Comparison of ENCODE assay signal across 1 cellular context in genomic region chr1:36269408-36269838, GRCh38.
TF ChIP-seq lines count a peak whose summit lies in the region.

No MANE protein-coding gene starts in this region.

TF ChIP-seq in HepG2, 621 proteins besides CTCF, POLR2A, EP300 and RAD21 (continued from another document and continues in another):
- TF ChIP-seq, protein P1, sequence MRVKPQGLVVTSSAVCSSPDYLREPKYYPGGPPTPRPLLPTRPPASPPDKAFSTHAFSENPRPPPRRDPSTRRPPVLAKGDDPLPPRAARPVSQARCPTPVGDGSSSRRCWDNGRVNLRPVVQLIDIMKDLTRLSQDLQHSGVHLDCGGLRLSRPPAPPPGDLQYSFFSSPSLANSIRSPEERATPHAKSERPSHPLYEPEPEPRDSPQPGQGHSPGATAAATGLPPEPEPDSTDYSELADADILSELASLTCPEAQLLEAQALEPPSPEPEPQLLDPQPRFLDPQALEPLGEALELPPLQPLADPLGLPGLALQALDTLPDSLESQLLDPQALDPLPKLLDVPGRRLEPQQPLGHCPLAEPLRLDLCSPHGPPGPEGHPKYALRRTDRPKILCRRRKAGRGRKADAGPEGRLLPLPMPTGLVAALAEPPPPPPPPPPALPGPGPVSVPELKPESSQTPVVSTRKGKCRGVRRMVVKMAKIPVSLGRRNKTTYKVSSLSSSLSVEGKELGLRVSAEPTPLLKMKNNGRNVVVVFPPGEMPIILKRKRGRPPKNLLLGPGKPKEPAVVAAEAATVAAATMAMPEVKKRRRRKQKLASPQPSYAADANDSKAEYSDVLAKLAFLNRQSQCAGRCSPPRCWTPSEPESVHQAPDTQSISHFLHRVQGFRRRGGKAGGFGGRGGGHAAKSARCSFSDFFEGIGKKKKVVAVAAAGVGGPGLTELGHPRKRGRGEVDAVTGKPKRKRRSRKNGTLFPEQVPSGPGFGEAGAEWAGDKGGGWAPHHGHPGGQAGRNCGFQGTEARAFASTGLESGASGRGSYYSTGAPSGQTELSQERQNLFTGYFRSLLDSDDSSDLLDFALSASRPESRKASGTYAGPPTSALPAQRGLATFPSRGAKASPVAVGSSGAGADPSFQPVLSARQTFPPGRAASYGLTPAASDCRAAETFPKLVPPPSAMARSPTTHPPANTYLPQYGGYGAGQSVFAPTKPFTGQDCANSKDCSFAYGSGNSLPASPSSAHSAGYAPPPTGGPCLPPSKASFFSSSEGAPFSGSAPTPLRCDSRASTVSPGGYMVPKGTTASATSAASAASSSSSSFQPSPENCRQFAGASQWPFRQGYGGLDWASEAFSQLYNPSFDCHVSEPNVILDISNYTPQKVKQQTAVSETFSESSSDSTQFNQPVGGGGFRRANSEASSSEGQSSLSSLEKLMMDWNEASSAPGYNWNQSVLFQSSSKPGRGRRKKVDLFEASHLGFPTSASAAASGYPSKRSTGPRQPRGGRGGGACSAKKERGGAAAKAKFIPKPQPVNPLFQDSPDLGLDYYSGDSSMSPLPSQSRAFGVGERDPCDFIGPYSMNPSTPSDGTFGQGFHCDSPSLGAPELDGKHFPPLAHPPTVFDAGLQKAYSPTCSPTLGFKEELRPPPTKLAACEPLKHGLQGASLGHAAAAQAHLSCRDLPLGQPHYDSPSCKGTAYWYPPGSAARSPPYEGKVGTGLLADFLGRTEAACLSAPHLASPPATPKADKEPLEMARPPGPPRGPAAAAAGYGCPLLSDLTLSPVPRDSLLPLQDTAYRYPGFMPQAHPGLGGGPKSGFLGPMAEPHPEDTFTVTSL (CRISPR knock-in tag; IDR thresholded peaks at IDR 0.05; ENCODE audit: borderline replicate concordance): peak; percentile 78; the same call in 1 of the 2 replicates
- no peak for TF ChIP-seq HNRNPH1 (optimal IDR thresholded peaks at IDR 0.05; ENCODE audit: low read depth, low read length)
- TF ChIP-seq, protein P2, sequence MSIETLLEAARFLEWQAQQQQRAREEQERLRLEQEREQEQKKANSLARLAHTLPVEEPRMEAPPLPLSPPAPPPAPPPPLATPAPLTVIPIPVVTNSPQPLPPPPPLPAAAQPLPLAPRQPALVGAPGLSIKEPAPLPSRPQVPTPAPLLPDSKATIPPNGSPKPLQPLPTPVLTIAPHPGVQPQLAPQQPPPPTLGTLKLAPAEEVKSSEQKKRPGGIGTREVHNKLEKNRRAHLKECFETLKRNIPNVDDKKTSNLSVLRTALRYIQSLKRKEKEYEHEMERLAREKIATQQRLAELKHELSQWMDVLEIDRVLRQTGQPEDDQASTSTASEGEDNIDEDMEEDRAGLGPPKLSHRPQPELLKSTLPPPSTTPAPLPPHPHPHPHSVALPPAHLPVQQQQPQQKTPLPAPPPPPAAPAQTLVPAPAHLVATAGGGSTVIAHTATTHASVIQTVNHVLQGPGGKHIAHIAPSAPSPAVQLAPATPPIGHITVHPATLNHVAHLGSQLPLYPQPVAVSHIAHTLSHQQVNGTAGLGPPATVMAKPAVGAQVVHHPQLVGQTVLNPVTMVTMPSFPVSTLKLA (IDR thresholded peaks at IDR 0.05): peak; percentile 82
- TF ChIP-seq, protein P3, sequence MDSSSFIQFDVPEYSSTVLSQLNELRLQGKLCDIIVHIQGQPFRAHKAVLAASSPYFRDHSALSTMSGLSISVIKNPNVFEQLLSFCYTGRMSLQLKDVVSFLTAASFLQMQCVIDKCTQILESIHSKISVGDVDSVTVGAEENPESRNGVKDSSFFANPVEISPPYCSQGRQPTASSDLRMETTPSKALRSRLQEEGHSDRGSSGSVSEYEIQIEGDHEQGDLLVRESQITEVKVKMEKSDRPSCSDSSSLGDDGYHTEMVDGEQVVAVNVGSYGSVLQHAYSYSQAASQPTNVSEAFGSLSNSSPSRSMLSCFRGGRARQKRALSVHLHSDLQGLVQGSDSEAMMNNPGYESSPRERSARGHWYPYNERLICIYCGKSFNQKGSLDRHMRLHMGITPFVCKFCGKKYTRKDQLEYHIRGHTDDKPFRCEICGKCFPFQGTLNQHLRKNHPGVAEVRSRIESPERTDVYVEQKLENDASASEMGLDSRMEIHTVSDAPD (CRISPR knock-in tag; IDR thresholded peaks at IDR 0.05): no peak
- TF ChIP-seq ZNF136 (CRISPR knock-in tag; IDR thresholded peaks at IDR 0.05; ENCODE audit: low read depth): no peak
- TF ChIP-seq REL (CRISPR knock-in tag; conservative IDR thresholded peaks at IDR 0.05): no peak
- no peak; the same call in 1 of the 2 replicates for TF ChIP-seq NFKBIZ (CRISPR knock-in tag; IDR thresholded peaks at IDR 0.05)
- TF ChIP-seq ZNF234 (CRISPR knock-in tag; conservative IDR thresholded peaks at IDR 0.05): no peak
- TF ChIP-seq MEIS2 (CRISPR knock-in tag; IDR thresholded peaks at IDR 0.05): no peak
- 0 out of 2 replicates have a peak, but pooled peaks have one; percentile 21 for TF ChIP-seq ZNF670 (CRISPR knock-in tag; IDR thresholded peaks at IDR 0.05; ENCODE audit: borderline replicate concordance)
- no peak for TF ChIP-seq EZH2 (conservative IDR thresholded peaks at IDR 0.05; ENCODE audit: low read depth, low read length)
- TF ChIP-seq HNRNPK (IDR thresholded peaks at IDR 0.05; ENCODE audit: low read depth, low read length, poor library complexity, severe bottlenecking): no peak
- peak; percentile 48 for TF ChIP-seq MED8 (CRISPR knock-in tag; IDR thresholded peaks at IDR 0.05; ENCODE audit: insufficient replicate concordance)
- TF ChIP-seq SAP130 (CRISPR knock-in tag; IDR thresholded peaks at IDR 0.05; ENCODE audit: low read depth): peak; percentile 94
- TF ChIP-seq TP53 (CRISPR knock-in tag; conservative IDR thresholded peaks at IDR 0.05): no peak
- TF ChIP-seq REXO4 (CRISPR knock-in tag; IDR thresholded peaks at IDR 0.05; ENCODE audit: borderline replicate concordance): no peak
- TF ChIP-seq ZNF570 (CRISPR knock-in tag; IDR thresholded peaks at IDR 0.05; ENCODE audit: borderline replicate concordance): no peak
- no peak for TF ChIP-seq ZNF432 (CRISPR knock-in tag; IDR thresholded peaks at IDR 0.05; ENCODE audit: borderline replicate concordance)
- no peak for TF ChIP-seq ZBTB46 (CRISPR knock-in tag; IDR thresholded peaks at IDR 0.05; ENCODE audit: borderline replicate concordance)
- TF ChIP-seq SP2 (CRISPR knock-in tag; IDR thresholded peaks at IDR 0.05): no peak
- TF ChIP-seq ZNF33B (CRISPR knock-in tag; IDR thresholded peaks at IDR 0.05): no peak
- no peak for TF ChIP-seq ZNF768 (CRISPR knock-in tag; IDR thresholded peaks at IDR 0.05)
- TF ChIP-seq KLF12 (CRISPR knock-in tag; IDR thresholded peaks at IDR 0.05; ENCODE audit: borderline replicate concordance): no peak
- TF ChIP-seq HOXD1 (CRISPR knock-in tag; IDR thresholded peaks at IDR 0.05): peak; percentile 50; the same call in 1 of the 2 replicates
- TF ChIP-seq, protein P4, sequence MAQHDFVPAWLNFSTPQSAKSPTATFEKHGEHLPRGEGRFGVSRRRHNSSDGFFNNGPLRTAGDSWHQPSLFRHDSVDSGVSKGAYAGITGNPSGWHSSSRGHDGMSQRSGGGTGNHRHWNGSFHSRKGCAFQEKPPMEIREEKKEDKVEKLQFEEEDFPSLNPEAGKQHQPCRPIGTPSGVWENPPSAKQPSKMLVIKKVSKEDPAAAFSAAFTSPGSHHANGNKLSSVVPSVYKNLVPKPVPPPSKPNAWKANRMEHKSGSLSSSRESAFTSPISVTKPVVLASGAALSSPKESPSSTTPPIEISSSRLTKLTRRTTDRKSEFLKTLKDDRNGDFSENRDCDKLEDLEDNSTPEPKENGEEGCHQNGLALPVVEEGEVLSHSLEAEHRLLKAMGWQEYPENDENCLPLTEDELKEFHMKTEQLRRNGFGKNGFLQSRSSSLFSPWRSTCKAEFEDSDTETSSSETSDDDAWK (CRISPR knock-in tag; IDR thresholded peaks at IDR 0.05): no peak
- no peak for TF ChIP-seq SETDB1 (CRISPR knock-in tag; IDR thresholded peaks at IDR 0.05; ENCODE audit: borderline replicate concordance)
- no peak for TF ChIP-seq KLF15 (CRISPR knock-in tag; IDR thresholded peaks at IDR 0.05; ENCODE audit: borderline replicate concordance)
- TF ChIP-seq, protein P5, sequence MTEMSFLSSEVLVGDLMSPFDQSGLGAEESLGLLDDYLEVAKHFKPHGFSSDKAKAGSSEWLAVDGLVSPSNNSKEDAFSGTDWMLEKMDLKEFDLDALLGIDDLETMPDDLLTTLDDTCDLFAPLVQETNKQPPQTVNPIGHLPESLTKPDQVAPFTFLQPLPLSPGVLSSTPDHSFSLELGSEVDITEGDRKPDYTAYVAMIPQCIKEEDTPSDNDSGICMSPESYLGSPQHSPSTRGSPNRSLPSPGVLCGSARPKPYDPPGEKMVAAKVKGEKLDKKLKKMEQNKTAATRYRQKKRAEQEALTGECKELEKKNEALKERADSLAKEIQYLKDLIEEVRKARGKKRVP (CRISPR knock-in tag; IDR thresholded peaks at IDR 0.05): peak in 1 of 2 experiments; percentile 69; a peak in 2 of 4 replicates
- peak; percentile 65; the same call in 1 of the 2 replicates for TF ChIP-seq ZNF124 (CRISPR knock-in tag; IDR thresholded peaks at IDR 0.05)
- no peak for TF ChIP-seq ZNF619 (CRISPR knock-in tag; IDR thresholded peaks at IDR 0.05)
- peak; percentile 57; the same call in 1 of the 2 replicates for TF ChIP-seq ZMYM2 (CRISPR knock-in tag; IDR thresholded peaks at IDR 0.05)
- no peak for TF ChIP-seq MAF1 (CRISPR knock-in tag; IDR thresholded peaks at IDR 0.05; ENCODE audit: borderline replicate concordance)
- peak; percentile 43; the same call in 1 of the 2 replicates for TF ChIP-seq ZFP1 (CRISPR knock-in tag; IDR thresholded peaks at IDR 0.05)
- no peak for TF ChIP-seq ATF7-NPFF (CRISPR knock-in tag; IDR thresholded peaks at IDR 0.05; ENCODE audit: low read depth)
- TF ChIP-seq HMG20B (CRISPR knock-in tag; conservative IDR thresholded peaks at IDR 0.05): peak; percentile 90
- TF ChIP-seq RCOR2 (CRISPR knock-in tag; IDR thresholded peaks at IDR 0.05): peak; percentile 92
- TF ChIP-seq, protein P6, sequence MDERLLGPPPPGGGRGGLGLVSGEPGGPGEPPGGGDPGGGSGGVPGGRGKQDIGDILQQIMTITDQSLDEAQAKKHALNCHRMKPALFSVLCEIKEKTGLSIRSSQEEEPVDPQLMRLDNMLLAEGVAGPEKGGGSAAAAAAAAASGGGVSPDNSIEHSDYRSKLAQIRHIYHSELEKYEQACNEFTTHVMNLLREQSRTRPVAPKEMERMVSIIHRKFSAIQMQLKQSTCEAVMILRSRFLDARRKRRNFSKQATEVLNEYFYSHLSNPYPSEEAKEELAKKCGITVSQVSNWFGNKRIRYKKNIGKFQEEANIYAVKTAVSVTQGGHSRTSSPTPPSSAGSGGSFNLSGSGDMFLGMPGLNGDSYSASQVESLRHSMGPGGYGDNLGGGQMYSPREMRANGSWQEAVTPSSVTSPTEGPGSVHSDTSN (CRISPR knock-in tag; IDR thresholded peaks at IDR 0.05): no peak
- TF ChIP-seq CBFB (CRISPR knock-in tag; IDR thresholded peaks at IDR 0.05): no peak
- no peak for TF ChIP-seq HCFC1 (IDR thresholded peaks at IDR 0.05; ENCODE audit: low read depth, low read length)
- TF ChIP-seq ZNF850 (CRISPR knock-in tag; conservative IDR thresholded peaks at IDR 0.05): no peak
- peak; percentile 9 for TF ChIP-seq ASH2L (IDR thresholded peaks at IDR 0.05; ENCODE audit: insufficient read length, low read depth, low read length)
- TF ChIP-seq NBN (conservative IDR thresholded peaks at IDR 0.05): no peak
- no peak for TF ChIP-seq WIZ (CRISPR knock-in tag; IDR thresholded peaks at IDR 0.05)
- no peak for TF ChIP-seq NRL (CRISPR knock-in tag; IDR thresholded peaks at IDR 0.05; ENCODE audit: borderline replicate concordance)
- peak; percentile 16; the same call in 1 of the 2 replicates for TF ChIP-seq MYPOP (CRISPR knock-in tag; IDR thresholded peaks at IDR 0.05)
- TF ChIP-seq POLR2AphosphoS5 (IDR thresholded peaks at IDR 0.05; ENCODE audit: low read depth, low read length): no peak
- no peak for TF ChIP-seq XBP1 (CRISPR knock-in tag; IDR thresholded peaks at IDR 0.05)
- TF ChIP-seq ZNF687 (CRISPR knock-in tag; IDR thresholded peaks at IDR 0.05): no peak
- peak; percentile 70 for TF ChIP-seq THAP11 (CRISPR knock-in tag; IDR thresholded peaks at IDR 0.05)
- TF ChIP-seq KMT2A (CRISPR knock-in tag; IDR thresholded peaks at IDR 0.05): peak; percentile 56; the same call in 1 of the 2 replicates
